1 cellular context compared by ENCODE assay signal in genomic region chr2:35820404-35820803, GRCh38.
TF ChIP-seq lines count a peak whose summit lies in the region.

No MANE protein-coding gene starts in this region.

TF ChIP-seq in SK-N-SH treated with all-trans-retinoic acid at 6 μM for 48 hours, 23 proteins besides CTCF, POLR2A, EP300 and RAD21 (continued from another document):
- no peak for TF ChIP-seq PPARA (CRISPR knock-in tag; IDR thresholded peaks at IDR 0.05; ENCODE audit: borderline replicate concordance)
- no peak for TF ChIP-seq TCF4 (CRISPR knock-in tag; IDR thresholded peaks at IDR 0.05; ENCODE audit: borderline replicate concordance)
- TF ChIP-seq CSRNP3 (CRISPR knock-in tag; IDR thresholded peaks at IDR 0.05), result no peak
- TF ChIP-seq ESRRG (CRISPR knock-in tag; IDR thresholded peaks at IDR 0.05), result no peak
- TF ChIP-seq, protein P1, sequence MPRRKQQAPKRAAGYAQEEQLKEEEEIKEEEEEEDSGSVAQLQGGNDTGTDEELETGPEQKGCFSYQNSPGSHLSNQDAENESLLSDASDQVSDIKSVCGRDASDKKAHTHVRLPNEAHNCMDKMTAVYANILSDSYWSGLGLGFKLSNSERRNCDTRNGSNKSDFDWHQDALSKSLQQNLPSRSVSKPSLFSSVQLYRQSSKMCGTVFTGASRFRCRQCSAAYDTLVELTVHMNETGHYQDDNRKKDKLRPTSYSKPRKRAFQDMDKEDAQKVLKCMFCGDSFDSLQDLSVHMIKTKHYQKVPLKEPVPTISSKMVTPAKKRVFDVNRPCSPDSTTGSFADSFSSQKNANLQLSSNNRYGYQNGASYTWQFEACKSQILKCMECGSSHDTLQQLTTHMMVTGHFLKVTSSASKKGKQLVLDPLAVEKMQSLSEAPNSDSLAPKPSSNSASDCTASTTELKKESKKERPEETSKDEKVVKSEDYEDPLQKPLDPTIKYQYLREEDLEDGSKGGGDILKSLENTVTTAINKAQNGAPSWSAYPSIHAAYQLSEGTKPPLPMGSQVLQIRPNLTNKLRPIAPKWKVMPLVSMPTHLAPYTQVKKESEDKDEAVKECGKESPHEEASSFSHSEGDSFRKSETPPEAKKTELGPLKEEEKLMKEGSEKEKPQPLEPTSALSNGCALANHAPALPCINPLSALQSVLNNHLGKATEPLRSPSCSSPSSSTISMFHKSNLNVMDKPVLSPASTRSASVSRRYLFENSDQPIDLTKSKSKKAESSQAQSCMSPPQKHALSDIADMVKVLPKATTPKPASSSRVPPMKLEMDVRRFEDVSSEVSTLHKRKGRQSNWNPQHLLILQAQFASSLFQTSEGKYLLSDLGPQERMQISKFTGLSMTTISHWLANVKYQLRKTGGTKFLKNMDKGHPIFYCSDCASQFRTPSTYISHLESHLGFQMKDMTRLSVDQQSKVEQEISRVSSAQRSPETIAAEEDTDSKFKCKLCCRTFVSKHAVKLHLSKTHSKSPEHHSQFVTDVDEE (CRISPR knock-in tag; IDR thresholded peaks at IDR 0.05), result no peak
